ENCODE assay signal across 20 cellular contexts in genomic region chr12:46067062-46067461, GRCh38.
DNase-seq lines count a peak whose midpoint lies in the region; ATAC-seq and TF ChIP-seq lines count a peak whose summit lies in the region.
"Had no signal": no experiment of that assay in that cellular context is flagged by ENCODE, and none has a peak within 500 bp of the region (broad histone marks: within the 10 kb centered on the region; RNA-seq: fewer than 3 reads in every experiment).

No MANE protein-coding gene starts in this region.

- no peaks in the 10 kb centered on the region for H3K36me3 ChIP-seq in vagina
- H3K36me3 ChIP-seq: BLaER1 had no signal

- no peak overlapping the region for H3K4me3 ChIP-seq in vagina
- H3K4me3 ChIP-seq: A549, BLaER1 had no signal

- intact Hi-C loops in activated B cell treated with CpG ODN at 0.5 μM for 24 hours (cut with micrococcal nuclease) (no loop called here), vagina (cut with DNase I) (no loop called here)

- DNase-seq in activated naive CD8-positive, alpha-beta T cell treated with anti-CD3 and anti-CD28 coated beads, Interleukin-2, amount 50 U/mL, for 24 hours = no peak
- no peak for DNase-seq in activated naive CD8-positive, alpha-beta T cell treated with anti-CD3 and anti-CD28 coated beads for 36 hours
- no peak for DNase-seq in activated B cell treated with CpG ODN at 0.5 μM for 24 hours
- no peak for DNase-seq in stimulated activated naive B cell treated with anti-CD40 and anti-IgM and Interleukin-4, amounts not matched to agents 10 μg/mL and 1 μg/mL and 100 μg/mL, for 72 hours
- no peak for DNase-seq in vagina (ENCODE audit: extremely low spot score in 2 of 2)
- DNase-seq: AML-193; Calu3; CD8-positive, alpha-beta T cell; DMS79 treated with DMSO at 0.1 percent for 48 hours; GF-D8; HFFc6; IMR-90; Karpas-422; KBM-7 had no signal

- H3K27ac Mint-ChIP-seq in activated naive CD8-positive, alpha-beta T cell treated with anti-CD3 and anti-CD28 coated beads, Interleukin-2, amount 50 U/mL, for 24 hours = no peak overlapping the region
- no peak overlapping the region for H3K27ac Mint-ChIP-seq in activated naive CD8-positive, alpha-beta T cell treated with anti-CD3 and anti-CD28 coated beads for 36 hours
- peak overlapping the region; percentile 25 for H3K27ac Mint-ChIP-seq in activated B cell treated with CpG ODN at 0.5 μM for 24 hours
- no peak overlapping the region for H3K27ac Mint-ChIP-seq in stimulated activated naive B cell treated with anti-CD40 and anti-IgM and Interleukin-4, amounts not matched to agents 10 μg/mL and 1 μg/mL and 100 μg/mL, for 72 hours
- H3K27ac Mint-ChIP-seq: CD8-positive, alpha-beta T cell; HFFc6 had no signal

- CTCF ChIA-PET in activated B cell treated with CpG ODN at 0.5 μM for 24 hours (lab: Charles Lee) = no interaction called here

- H3K4me1 Mint-ChIP-seq in activated naive CD8-positive, alpha-beta T cell treated with anti-CD3 and anti-CD28 coated beads, Interleukin-2, amount 50 U/mL, for 24 hours = peaks cover 4% of the 10 kb centered on the region
- peaks cover 3% of the 10 kb centered on the region for H3K4me1 Mint-ChIP-seq in activated naive CD8-positive, alpha-beta T cell treated with anti-CD3 and anti-CD28 coated beads for 36 hours
- peaks cover 24% of the 10 kb centered on the region for H3K4me1 Mint-ChIP-seq in activated B cell treated with CpG ODN at 0.5 μM for 24 hours
- peaks cover 15 to 28% of the 10 kb centered on the region in 2 donors for H3K4me1 Mint-ChIP-seq in stimulated activated naive B cell treated with anti-CD40 and anti-IgM and Interleukin-4, amounts not matched to agents 10 μg/mL and 1 μg/mL and 100 μg/mL, for 72 hours

- H3K4me3 Mint-ChIP-seq in activated naive CD8-positive, alpha-beta T cell treated with anti-CD3 and anti-CD28 coated beads, Interleukin-2, amount 50 U/mL, for 24 hours = no peak overlapping the region
- H3K4me3 Mint-ChIP-seq in activated naive CD8-positive, alpha-beta T cell treated with anti-CD3 and anti-CD28 coated beads for 36 hours = no peak overlapping the region
- H3K4me3 Mint-ChIP-seq in activated B cell treated with CpG ODN at 0.5 μM for 24 hours = no peak overlapping the region
- no peak overlapping the region for H3K4me3 Mint-ChIP-seq in stimulated activated naive B cell treated with anti-CD40 and anti-IgM and Interleukin-4, amounts not matched to agents 10 μg/mL and 1 μg/mL and 100 μg/mL, for 72 hours
- H3K4me3 Mint-ChIP-seq: CD8-positive, alpha-beta T cell; HFFc6 had no signal

- H3K36me3 Mint-ChIP-seq in activated naive CD8-positive, alpha-beta T cell treated with anti-CD3 and anti-CD28 coated beads, Interleukin-2, amount 50 U/mL, for 24 hours (ENCODE audit: low read depth) = no peaks in the 10 kb centered on the region
- no peaks in the 10 kb centered on the region for H3K36me3 Mint-ChIP-seq in activated naive CD8-positive, alpha-beta T cell treated with anti-CD3 and anti-CD28 coated beads for 36 hours
- no peaks in the 10 kb centered on the region for H3K36me3 Mint-ChIP-seq in activated B cell treated with CpG ODN at 0.5 μM for 24 hours (ENCODE audit: low read depth)
- H3K36me3 Mint-ChIP-seq in stimulated activated naive B cell treated with anti-CD40 and anti-IgM and Interleukin-4, amounts not matched to agents 10 μg/mL and 1 μg/mL and 100 μg/mL, for 72 hours = no peaks in the 10 kb centered on the region
- H3K36me3 Mint-ChIP-seq: CD8-positive, alpha-beta T cell had no signal

- H3K4me1 ChIP-seq in vagina = no peaks in the 10 kb centered on the region
- H3K4me1 ChIP-seq: BLaER1 had no signal

- H3K9me3 ChIP-seq in vagina = no peaks in the 10 kb centered on the region
- H3K9me3 ChIP-seq: BLaER1 had no signal

- H3K27me3 Mint-ChIP-seq in activated naive CD8-positive, alpha-beta T cell treated with anti-CD3 and anti-CD28 coated beads, Interleukin-2, amount 50 U/mL, for 24 hours = no peaks in the 10 kb centered on the region
- H3K27me3 Mint-ChIP-seq in activated naive CD8-positive, alpha-beta T cell treated with anti-CD3 and anti-CD28 coated beads for 36 hours = peaks cover 4% of the 10 kb centered on the region
- no peaks in the 10 kb centered on the region for H3K27me3 Mint-ChIP-seq in activated B cell treated with CpG ODN at 0.5 μM for 24 hours
- no peaks in the 10 kb centered on the region for H3K27me3 Mint-ChIP-seq in stimulated activated naive B cell treated with anti-CD40 and anti-IgM and Interleukin-4, amounts not matched to agents 10 μg/mL and 1 μg/mL and 100 μg/mL, for 72 hours

- POLR2A ChIA-PET in activated B cell treated with CpG ODN at 0.5 μM for 24 hours (lab: Charles Lee) = interaction anchor here (0.5 kb wide), 1 partner anchor 76 kb away, joined by 6 read pairs; the partner anchor contains the start of gene SCAF11

- H3K9me3 Mint-ChIP-seq in activated naive CD8-positive, alpha-beta T cell treated with anti-CD3 and anti-CD28 coated beads, Interleukin-2, amount 50 U/mL, for 24 hours = no peaks in the 10 kb centered on the region
- H3K9me3 Mint-ChIP-seq in activated naive CD8-positive, alpha-beta T cell treated with anti-CD3 and anti-CD28 coated beads for 36 hours = no peaks in the 10 kb centered on the region
- H3K9me3 Mint-ChIP-seq in activated B cell treated with CpG ODN at 0.5 μM for 24 hours = no peaks in the 10 kb centered on the region
- peaks cover 0 to 2% of the 10 kb centered on the region in 2 donors for H3K9me3 Mint-ChIP-seq in stimulated activated naive B cell treated with anti-CD40 and anti-IgM and Interleukin-4, amounts not matched to agents 10 μg/mL and 1 μg/mL and 100 μg/mL, for 72 hours
- H3K9me3 Mint-ChIP-seq: CD8-positive, alpha-beta T cell; HFFc6 had no signal

- ATAC-seq in activated naive CD8-positive, alpha-beta T cell treated with anti-CD3 and anti-CD28 coated beads, Interleukin-2, amount 50 U/mL, for 24 hours = peak; percentile 48
- ATAC-seq in activated B cell treated with CpG ODN at 0.5 μM for 24 hours (ENCODE audit: low read depth) = peak; percentile 79
- ATAC-seq in stimulated activated naive B cell treated with anti-CD40 and anti-IgM and Interleukin-4, amounts not matched to agents 10 μg/mL and 1 μg/mL and 100 μg/mL, for 72 hours (replicated peaks) = peak; percentile 52 to 62
- ATAC-seq in GM21447 (IDR thresholded peaks at IDR 0.05; ENCODE audit: unreplicated experiment) = no peak
- ATAC-seq in GM21528 (IDR thresholded peaks at IDR 0.05; ENCODE audit: low FRiP score, unreplicated experiment) = no peak
- ATAC-seq: A549; CD8-positive, alpha-beta T cell; HCT116 had no signal

- no peak for TF ChIP-seq POLR2A in vagina (IDR thresholded peaks at IDR 0.05)

- TF ChIP-seq CTCF in activated B cell treated with CpG ODN at 0.5 μM for 24 hours (IDR thresholded peaks at IDR 0.05) = no peak
- no peak for TF ChIP-seq CTCF in vagina (IDR thresholded peaks at IDR 0.05)

- no peak overlapping the region for H3K27ac ChIP-seq in vagina
- H3K27ac ChIP-seq: 22Rv1, A549, BLaER1 had no signal

- H3K27me3 ChIP-seq in vagina = no peaks in the 10 kb centered on the region
- H3K27me3 ChIP-seq: BLaER1 had no signal

Comparison
In these comparisons a context has a peak if more than half of its experiments do, and no peak if none do; other contexts are left out.
1. ATAC-seq: peak in activated naive CD8-positive, alpha-beta T cell treated with anti-CD3 and anti-CD28 coated beads, Interleukin-2, amount 50 U/mL, for 24 hours (single experiment), activated B cell treated with CpG ODN at 0.5 μM for 24 hours (single experiment) and stimulated activated naive B cell treated with anti-CD40 and anti-IgM and Interleukin-4, amounts not matched to agents 10 μg/mL and 1 μg/mL and 100 μg/mL, for 72 hours (2 of 2); none in GM21447 (single experiment) and GM21528 (single experiment).